8 cellular contexts compared by ENCODE assay signal in the genomic region with DNA sequence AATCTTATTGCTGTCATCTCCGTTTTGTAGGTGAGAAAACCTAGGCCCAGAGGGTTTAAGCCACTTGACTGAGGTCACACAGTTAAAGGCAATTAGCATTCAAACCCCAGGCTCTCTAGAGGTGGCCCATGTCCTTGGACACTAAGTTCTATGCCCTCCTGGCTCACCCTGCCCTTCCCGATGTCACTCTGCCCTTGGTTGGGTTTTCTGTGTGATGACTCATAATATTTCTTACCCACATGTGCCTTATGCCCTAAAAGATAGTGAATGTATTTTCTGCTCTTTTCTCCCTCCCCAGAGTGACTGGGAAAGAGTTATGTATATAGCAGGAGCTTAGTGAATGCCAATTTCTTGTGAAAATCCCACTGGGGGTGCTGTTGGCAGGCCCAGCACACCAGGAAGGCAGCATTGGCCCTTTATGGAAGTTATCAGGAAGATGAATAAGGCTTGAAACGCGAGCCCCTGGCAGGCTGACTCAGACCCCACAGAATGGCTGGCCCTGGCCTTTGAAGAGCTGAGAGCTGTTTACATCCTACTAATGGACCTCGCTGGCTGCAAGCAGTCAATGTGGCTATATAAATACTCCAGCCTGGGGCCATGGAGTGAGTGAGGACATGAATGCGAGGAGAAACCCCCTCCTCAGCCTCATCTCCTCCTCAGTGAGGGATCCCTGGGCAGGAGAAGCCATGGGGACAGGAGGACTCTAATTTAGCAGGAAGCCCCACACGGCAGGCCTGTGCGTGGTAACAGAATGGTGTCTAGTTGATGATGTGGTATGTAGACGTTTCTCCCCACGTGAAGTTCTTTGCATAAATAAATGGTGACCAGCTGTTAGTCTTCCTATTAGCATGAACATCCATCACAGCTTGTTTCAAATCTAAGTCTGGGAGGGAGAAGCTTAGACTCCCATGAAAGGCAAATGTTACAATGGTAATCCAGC.
A peak's percentile ranks its signal among the peaks of the same experiment; 100 is the strongest.
DNase-seq lines count a peak whose midpoint lies in the region; ATAC-seq, FAIRE-seq and TF ChIP-seq lines count a peak whose summit lies in the region.

No MANE protein-coding gene starts in this region.

- TF ChIP-seq POLR2A in H54 (IDR thresholded peaks at IDR 0.05; ENCODE audit: low read depth, low read length) (no peak), gastrocnemius medialis (IDR thresholded peaks at IDR 0.05) (no peak)

- peak; percentile 85 for DNase-seq in H54 (ENCODE audit: insufficient read length, low spot score)
- peak; percentile 24 for DNase-seq in Panc1 (ENCODE audit: low read depth, low spot score)
- peak; percentile 98 for DNase-seq in fibroblast of peridontal ligament (ENCODE audit: extremely low read depth)
- DNase-seq in gastrocnemius medialis = no peak
- DNase-seq in NCI-H187 treated with DMSO at 0.1 percent for 48 hours (lab: John Stamatoyannopoulos, UW) = no peak
- DNase-seq in NCI-H1105 treated with DMSO at 0.1 percent for 48 hours (lab: John Stamatoyannopoulos, UW) = no peak
- no peak for DNase-seq in CD4-positive, alpha-beta memory T cell

- peaks cover 0 to 1% (median 0%) of the 10 kb centered on the region in 4 donors for H3K4me1 Mint-ChIP-seq in CD4-positive, alpha-beta memory T cell

- POLR2A ChIA-PET in Panc1 (lab: Charles Lee) = interaction anchor here (0.5 kb wide), 1 partner anchor 303 kb away, joined by 9 read pairs; no protein-coding TSS in a partner anchor
- POLR2A ChIA-PET in CD4-positive, alpha-beta memory T cell (lab: Charles Lee; ENCODE audit: partially characterized antibody) = no interaction called here

- peaks cover 4 to 11% of the 10 kb centered on the region in 2 donors for H3K27me3 Mint-ChIP-seq in CD4-positive, alpha-beta memory T cell

- H3K27ac ChIP-seq in Panc1 (ENCODE audit: low read length) (no peak overlapping the region), gastrocnemius medialis (peak overlapping the region in 2 of 4 donors; percentile 44 to 62)
- H3K27ac ChIP-seq in CD4-positive, alpha-beta memory T cell (ENCODE audit: low read depth, low read length) = no peak overlapping the region

- no peak overlapping the region for H3K27ac Mint-ChIP-seq in CD4-positive, alpha-beta memory T cell

- H3K9me3 Mint-ChIP-seq in CD4-positive, alpha-beta memory T cell = peaks cover 0 to 9% (median 4%) of the 10 kb centered on the region in 8 donors

- intact Hi-C loops in Panc1 (cut with micrococcal nuclease; ENCODE audit: unreplicated experiment) (loop anchor here (5.0 kb wide), 1 partner anchor 123 kb away; no protein-coding TSS in a partner anchor), gastrocnemius medialis (cut with DNase I; ENCODE audit: low total_unique reads) (no loop called here)
- intact Hi-C loops in CD4-positive, alpha-beta memory T cell (cut with micrococcal nuclease) = no loop called here

- H3K4me3 ChIP-seq in Panc1 (ENCODE audit: low read depth in 2 of 2, low read length in 2 of 2) = no peak overlapping the region
- no peak overlapping the region for H3K4me3 ChIP-seq in gastrocnemius medialis
- no peak overlapping the region for H3K4me3 ChIP-seq in CD4-positive, alpha-beta memory T cell (ENCODE audit: low read length in 2 of 2)

- peaks cover 1 to 3% of the 10 kb centered on the region in 2 donors for H3K36me3 Mint-ChIP-seq in CD4-positive, alpha-beta memory T cell

- FAIRE-seq in H54 (lab: Jason Lieb, UNC) = no peak

- no peak overlapping the region for H3K4me3 Mint-ChIP-seq in CD4-positive, alpha-beta memory T cell

- TF ChIP-seq CTCF in Panc1 (IDR thresholded peaks at IDR 0.05) = no peak
- no peak for TF ChIP-seq CTCF in gastrocnemius medialis (IDR thresholded peaks at IDR 0.05 in 4 of 5, conservative IDR thresholded peaks at IDR 0.05 in 1 of 5)

- in situ Hi-C loops in Panc1 (cut with HindIII; ENCODE audit: low pct_unique_long_range_greater_than_20kb, low sequenced_read_pairs) = no loop called here
- in situ Hi-C loops in gastrocnemius medialis (cut with MboI; ENCODE audit: low sequenced_read_pairs in 4 of 4) = no loop called here

- H3K36me3 ChIP-seq in Panc1 (ENCODE audit: control insufficient read depth, insufficient read depth, low read length) (no peaks in the 10 kb centered on the region), gastrocnemius medialis (no peaks in the 10 kb centered on the region)
- no peaks in the 10 kb centered on the region for H3K36me3 ChIP-seq in CD4-positive, alpha-beta memory T cell (ENCODE audit: insufficient read depth, low read length)

- H3K9me3 ChIP-seq in Panc1 (ENCODE audit: control insufficient read depth, insufficient read depth, low read depth, low read length) (no peaks in the 10 kb centered on the region), gastrocnemius medialis (no peaks in the 10 kb centered on the region)
- H3K9me3 ChIP-seq in CD4-positive, alpha-beta memory T cell (ENCODE audit: control insufficient read depth in 1 of 2, low read length in 2 of 2) = no peaks in the 10 kb centered on the region

- ATAC-seq in Panc1 = peak; percentile 74
- ATAC-seq in gastrocnemius medialis = peak; percentile 58 to 62
- no peak for ATAC-seq in HG03039 (IDR thresholded peaks at IDR 0.05; ENCODE audit: unreplicated experiment)

- H3K4me1 ChIP-seq in Panc1 (ENCODE audit: control insufficient read depth, insufficient read depth, low read length) (no peaks in the 10 kb centered on the region; the same call in 1 of the 2 replicates), gastrocnemius medialis (peaks cover 28 to 45% of the 10 kb centered on the region in 2 donors)
- H3K4me1 ChIP-seq in CD4-positive, alpha-beta memory T cell (ENCODE audit: insufficient read depth, low read length) = no peaks in the 10 kb centered on the region

- CTCF ChIA-PET in Panc1 (lab: Charles Lee) = no interaction called here
- CTCF ChIA-PET in CD4-positive, alpha-beta memory T cell (lab: Charles Lee; ENCODE audit: partially characterized antibody) = no interaction called here

- H3K27me3 ChIP-seq in Panc1 (ENCODE audit: control insufficient read depth, insufficient read depth, low read length) (no peaks in the 10 kb centered on the region), gastrocnemius medialis (no peaks in the 10 kb centered on the region)
- H3K27me3 ChIP-seq in CD4-positive, alpha-beta memory T cell (ENCODE audit: insufficient read depth, low read length) = no peaks in the 10 kb centered on the region

- no TSS peak for BruUV-seq in Panc1 (replicated peaks; lab: Mats Ljungman, UMichigan)

Comparison
In these comparisons a context has a peak if more than half of its experiments do, and no peak if none do; other contexts are left out.
1. DNase-seq: peak in H54 (single experiment), Panc1 (single experiment) and fibroblast of peridontal ligament (single experiment); none in gastrocnemius medialis (0 of 2), NCI-H187 treated with DMSO at 0.1 percent for 48 hours (single experiment), NCI-H1105 treated with DMSO at 0.1 percent for 48 hours (single experiment) and CD4-positive, alpha-beta memory T cell (0 of 5).